Comparison of ENCODE assay signal across 8 cellular contexts in the genomic region with DNA sequence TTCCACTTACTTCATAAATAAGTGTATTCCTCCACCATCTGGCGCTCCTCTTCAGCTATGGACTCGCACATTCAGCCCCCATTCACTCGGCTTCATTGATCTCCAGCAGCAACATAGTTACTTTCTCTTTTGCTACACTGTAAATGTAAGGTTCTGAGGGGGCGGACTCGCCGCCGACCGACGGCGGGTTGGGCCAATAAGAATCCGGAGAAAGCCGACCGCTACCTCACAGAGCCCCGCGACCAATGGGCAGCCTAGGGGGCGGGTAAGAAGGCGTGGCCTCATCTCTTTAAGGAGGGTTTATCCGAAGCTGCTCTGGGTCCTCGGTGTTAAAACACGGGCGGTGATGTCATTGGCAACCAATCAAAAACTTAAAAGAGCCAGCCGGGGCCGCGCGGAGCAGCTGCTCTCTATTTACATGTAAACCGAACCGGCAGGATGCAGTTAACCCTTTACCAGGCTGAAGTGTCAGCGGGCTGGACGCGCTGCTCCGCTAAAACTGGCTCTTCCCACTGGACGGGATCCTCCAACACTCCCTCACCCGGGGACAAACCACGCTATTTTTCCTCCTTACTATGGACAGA. TPM values are rescaled to one million over a fixed set of nuclear protein-coding genes. Genes with fewer than 3 reads are reported as not detected.
DNase-seq lines count a peak whose midpoint lies in the region; ATAC-seq and TF ChIP-seq lines count a peak whose summit lies in the region.

Gene DUSP10 (minus strand): TSS at position 119 of the 584 bp plus-strand sequence. CDS start 2,345 bp downstream, outside the sequence.

- DNase-seq in AG08396 (ENCODE audit: low spot score) (peak; percentile 99), NCI-H226 (peak; percentile 91), WTC11 (ENCODE audit: low spot score) (peak; percentile 99), cardiac fibroblast (ENCODE audit: low read depth in 2 of 2) (peak; percentile 100), immature natural killer cell (peak; percentile 99), smooth muscle cell (lab: John Stamatoyannopoulos, UW; ENCODE audit: unreplicated experiment) (peak; percentile 87)

- peak; percentile 73 for TF ChIP-seq POLR2A in GM18951 (IDR thresholded peaks at IDR 0.05; ENCODE audit: extremely low read depth, insufficient read depth, insufficient read length)

- peak within 1 kb of the TSS; percentile 97 for H3K9ac ChIP-seq in smooth muscle cell (ENCODE audit: low read depth)

- H3K27ac Mint-ChIP-seq in WTC11 (no peak within 1 kb of the TSS), immature natural killer cell (peak within 1 kb of the TSS in 1 of 6 donors; percentile 86)

- peaks cover 47% of the 10 kb centered on the region for H3K79me2 ChIP-seq in smooth muscle cell (ENCODE audit: low read depth)

- in situ Hi-C loops in GM18951 (cut with MboI; ENCODE audit: low sequenced_read_pairs, unreplicated experiment): no loop called here

- H3K27me3 Mint-ChIP-seq in WTC11 (ENCODE audit: low read depth): no peaks in the 10 kb centered on the region; the same call in 1 of the 2 replicates
- H3K27me3 Mint-ChIP-seq in immature natural killer cell (ENCODE audit: low read depth in 3 of 3): peaks cover 0 to 10% (median 1%) of the 10 kb centered on the region in 3 donors

- POLR2A ChIA-PET in WTC11 (lab: Charles Lee): interaction anchor here (0.6 to 2.8 kb wide), 8 partner anchors 10 to 242 kb away, joined by 3 to 21 read pairs (median 3); no protein-coding TSS in a partner anchor

- H3K4me3 Mint-ChIP-seq in WTC11 (no peak within 1 kb of the TSS; the same call in 1 of the 2 replicates), immature natural killer cell (peak within 1 kb of the TSS in 1 of 5 donors; percentile 77)

- H3K36me3 Mint-ChIP-seq in WTC11 (peaks cover 17% of the 10 kb centered on the region), immature natural killer cell (peaks cover 13 to 25% (median 25%) of the 10 kb centered on the region in 3 donors)

- peak within 1 kb of the TSS; percentile 95 for H3K4me2 ChIP-seq in smooth muscle cell

- no peaks in the 10 kb centered on the region for H3K9me3 ChIP-seq in smooth muscle cell (replicated peaks; ENCODE audit: low read depth)

- H4K20me1 ChIP-seq in smooth muscle cell (ENCODE audit: low read depth): peaks cover 47% of the 10 kb centered on the region

- WGBS in smooth muscle cell (ENCODE audit: low lambda C conversion rate): under 1% methylated on average over 34 of the region's 34 CpGs

- no peaks in the 10 kb centered on the region for H3K27me3 ChIP-seq in smooth muscle cell (ENCODE audit: low read depth)

- H3K36me3 ChIP-seq in smooth muscle cell (ENCODE audit: low read depth): peaks cover 7% of the 10 kb centered on the region

- ATAC-seq in HG03175 (IDR thresholded peaks at IDR 0.05; ENCODE audit: unreplicated experiment) (peak; percentile 81), WTC11 (peak; percentile 91)

- H3K27ac ChIP-seq in smooth muscle cell (ENCODE audit: low read depth): peak within 1 kb of the TSS; percentile 99

- H2AFZ ChIP-seq in smooth muscle cell (ENCODE audit: low read depth): peak within 1 kb of the TSS; percentile 82

- H3K9me3 Mint-ChIP-seq in WTC11 (no peaks in the 10 kb centered on the region), immature natural killer cell (no peaks in the 10 kb centered on the region)

- H3F3A ChIP-seq in smooth muscle cell (ENCODE audit: low read depth): no peaks in the 10 kb centered on the region

- CTCF ChIA-PET in WTC11 (lab: Charles Lee): interaction anchor here (0.5 to 2.1 kb wide), 5 partner anchors 23 to 413 kb away, joined by 3 to 10 read pairs (median 4); no protein-coding TSS in a partner anchor

- peak within 1 kb of the TSS; percentile 75 to 77 for H3K4me3 ChIP-seq in cardiac fibroblast (replicated peaks in 1 of 2; ENCODE audit: low read depth in 2 of 2, low read length in 2 of 2)
- H3K4me3 ChIP-seq in smooth muscle cell: peak within 1 kb of the TSS; percentile 90

- no peak for TF ChIP-seq CTCF in WTC11 (IDR thresholded peaks at IDR 0.05)
- no peak for TF ChIP-seq CTCF in cardiac fibroblast (IDR thresholded peaks at IDR 0.05; ENCODE audit: low read depth, low read length)
- no peak for TF ChIP-seq CTCF in smooth muscle cell (IDR thresholded peaks at IDR 0.05; ENCODE audit: borderline replicate concordance, insufficient read depth, poor library complexity, severe bottlenecking)

- peaks cover 17% of the 10 kb centered on the region for H3K4me1 Mint-ChIP-seq in WTC11
- peaks cover 10% of the 10 kb centered on the region in 2 donors for H3K4me1 Mint-ChIP-seq in immature natural killer cell

- peaks cover 14% of the 10 kb centered on the region for H3K4me1 ChIP-seq in smooth muscle cell (ENCODE audit: low read depth)

TF ChIP-seq in WTC11, 78 proteins besides CTCF, POLR2A, EP300 and RAD21:
- no peak for TF ChIP-seq ZNF317 (CRISPR knock-in tag; IDR thresholded peaks at IDR 0.05; ENCODE audit: borderline replicate concordance, low read depth)
- TF ChIP-seq FOXK1 (CRISPR knock-in tag; IDR thresholded peaks at IDR 0.05): peak; percentile 88
- no peak for TF ChIP-seq GRHL2 (CRISPR knock-in tag; IDR thresholded peaks at IDR 0.05; ENCODE audit: insufficient replicate concordance, severe bottlenecking)
- TF ChIP-seq, protein P1, sequence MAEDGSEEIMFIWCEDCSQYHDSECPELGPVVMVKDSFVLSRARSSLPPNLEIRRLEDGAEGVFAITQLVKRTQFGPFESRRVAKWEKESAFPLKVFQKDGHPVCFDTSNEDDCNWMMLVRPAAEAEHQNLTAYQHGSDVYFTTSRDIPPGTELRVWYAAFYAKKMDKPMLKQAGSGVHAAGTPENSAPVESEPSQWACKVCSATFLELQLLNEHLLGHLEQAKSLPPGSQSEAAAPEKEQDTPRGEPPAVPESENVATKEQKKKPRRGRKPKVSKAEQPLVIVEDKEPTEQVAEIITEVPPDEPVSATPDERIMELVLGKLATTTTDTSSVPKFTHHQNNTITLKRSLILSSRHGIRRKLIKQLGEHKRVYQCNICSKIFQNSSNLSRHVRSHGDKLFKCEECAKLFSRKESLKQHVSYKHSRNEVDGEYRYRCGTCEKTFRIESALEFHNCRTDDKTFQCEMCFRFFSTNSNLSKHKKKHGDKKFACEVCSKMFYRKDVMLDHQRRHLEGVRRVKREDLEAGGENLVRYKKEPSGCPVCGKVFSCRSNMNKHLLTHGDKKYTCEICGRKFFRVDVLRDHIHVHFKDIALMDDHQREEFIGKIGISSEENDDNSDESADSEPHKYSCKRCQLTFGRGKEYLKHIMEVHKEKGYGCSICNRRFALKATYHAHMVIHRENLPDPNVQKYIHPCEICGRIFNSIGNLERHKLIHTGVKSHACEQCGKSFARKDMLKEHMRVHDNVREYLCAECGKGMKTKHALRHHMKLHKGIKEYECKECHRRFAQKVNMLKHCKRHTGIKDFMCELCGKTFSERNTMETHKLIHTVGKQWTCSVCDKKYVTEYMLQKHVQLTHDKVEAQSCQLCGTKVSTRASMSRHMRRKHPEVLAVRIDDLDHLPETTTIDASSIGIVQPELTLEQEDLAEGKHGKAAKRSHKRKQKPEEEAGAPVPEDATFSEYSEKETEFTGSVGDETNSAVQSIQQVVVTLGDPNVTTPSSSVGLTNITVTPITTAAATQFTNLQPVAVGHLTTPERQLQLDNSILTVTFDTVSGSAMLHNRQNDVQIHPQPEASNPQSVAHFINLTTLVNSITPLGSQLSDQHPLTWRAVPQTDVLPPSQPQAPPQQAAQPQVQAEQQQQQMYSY (CRISPR knock-in tag; IDR thresholded peaks at IDR 0.05): peak; percentile 75
- peak; percentile 66; the same call in 1 of the 2 replicates for TF ChIP-seq SP1 (CRISPR knock-in tag; conservative IDR thresholded peaks at IDR 0.05)
- TF ChIP-seq ATF1 (CRISPR knock-in tag; IDR thresholded peaks at IDR 0.05): no peak
- no peak for TF ChIP-seq ZNF232 (CRISPR knock-in tag; IDR thresholded peaks at IDR 0.05)
- TF ChIP-seq NFYB (CRISPR knock-in tag; conservative IDR thresholded peaks at IDR 0.05; ENCODE audit: low read depth): peak; percentile 87

RNA-seq across cellular contexts. Expression of gene DUSP10, which starts in this region (rescaled TPM):
- total RNA-seq in WTC11 (2021) (1.6 to 2.2 TPM (median 2.0 TPM) in 3 replicates), smooth muscle cell (78.2 and 104 TPM in 2 replicates)
- polyA plus RNA-seq in immature natural killer cell (10 to 100 TPM; 10.7 to 25.6 (median 14.7) TPM), smooth muscle cell (49.7 and 56.8 TPM in 2 replicates)

Comparison
In these comparisons a context has a peak if more than half of its experiments do, and no peak if none do; other contexts are left out.
1. Peak in every context shown above with its lines: DNase-seq, ATAC-seq, H3K4me3 ChIP-seq and H3K27ac ChIP-seq.
2. RNA of gene DUSP10 (total RNA-seq): 78.2 to 104 TPM in smooth muscle cell; 1.6 to 2.2 TPM in WTC11; every median in the first group is over 10 times any median in the second.